Comparison of ENCODE assay signal across 4 cellular contexts in genomic region chr2:237783678-237784077, GRCh38. TPM values are rescaled to one million over a fixed set of nuclear protein-coding genes. Genes with fewer than 3 reads are reported as not detected.
DNase-seq lines count a peak whose midpoint lies in the region; ATAC-seq, FAIRE-seq and TF ChIP-seq lines count a peak whose summit lies in the region.
"Not testable (repeated sequence)": the region's sequence is repeated elsewhere in the genome, so short reads cannot be mapped to it uniquely, and the experiment has no call there.

No MANE protein-coding gene starts in this region.

- not testable (repeated sequence) for H3K4me3 Mint-ChIP-seq in stimulated activated effector memory CD8-positive, alpha-beta T cell treated with anti-CD3 and anti-CD28 coated beads, Interleukin-12 subunit alpha, Interleukin-12 subunit beta, amount 100 ng/mL, for 72 hours

- not testable (repeated sequence) for DNase-seq in K562 (ENCODE audit: extremely low read depth in 1 of 4, low spot score in 3 of 4); stimulated activated effector memory CD8-positive, alpha-beta T cell treated with anti-CD3 and anti-CD28 coated beads, Interleukin-12 subunit alpha, Interleukin-12 subunit beta, amount 100 ng/mL, for 72 hours (ENCODE audit: low spot score in 2 of 2)

- in situ Hi-C loops in K562 (cut with MboI): not testable (repeated sequence)

- not testable (repeated sequence) for H3K27me3 ChIP-seq in K562 (ENCODE audit: control insufficient read depth in 2 of 2, insufficient read depth in 2 of 2, low read length in 2 of 2)

- intact Hi-C loops in K562 (cut with micrococcal nuclease): not testable (repeated sequence)

- H3K9ac ChIP-seq in K562 (ENCODE audit: insufficient read depth in 1 of 2, low read depth in 2 of 2, low read length in 2 of 2): not testable (repeated sequence)

- not testable (repeated sequence) for H3K4me3 ChIP-seq in HEK293 (ENCODE audit: low read depth, low read length); K562

- CTCF ChIA-PET in HEK293 (lab: Yijun Ruan, JAX); K562 (lab: Yijun Ruan, JAX; ENCODE audit: low intra/inter-chr PET ratio): not testable (repeated sequence)

- not testable (repeated sequence) for H4K20me1 ChIP-seq in K562 (replicated peaks; ENCODE audit: control insufficient read depth, insufficient read depth, low read length)

- not testable (repeated sequence) for TF ChIP-seq RAD21 in K562 (CRISPR knock-in tag; conservative IDR thresholded peaks at IDR 0.05 in 1 of 2, IDR thresholded peaks at IDR 0.05 in 1 of 2)

- BruUV-seq in K562 (replicated peaks; lab: Mats Ljungman, UMichigan): not testable (repeated sequence)

- WGBS in K562 (ENCODE audit: insufficient coverage, low coverage, missing lambda C conversion rate): 100% methylated on average over 1 of the region's 5 CpGs

- H3K9me3 Mint-ChIP-seq in stimulated activated effector memory CD8-positive, alpha-beta T cell treated with anti-CD3 and anti-CD28 coated beads, Interleukin-12 subunit alpha, Interleukin-12 subunit beta, amount 100 ng/mL, for 72 hours: not testable (repeated sequence)

- H3K36me3 Mint-ChIP-seq in stimulated activated effector memory CD8-positive, alpha-beta T cell treated with anti-CD3 and anti-CD28 coated beads, Interleukin-12 subunit alpha, Interleukin-12 subunit beta, amount 100 ng/mL, for 72 hours: peaks cover 86% of the 10 kb centered on the region

- not testable (repeated sequence) for H3K9me3 ChIP-seq in HEK293 (ENCODE audit: control insufficient read depth, insufficient read depth, low read depth, low read length); K562 (replicated peaks; ENCODE audit: control insufficient read depth, insufficient read depth, low read depth, low read length)

- not testable (repeated sequence) for ATAC-seq in SK-N-SH treated with all-trans-retinoic acid at 6 μM for 48 hours; K562; stimulated activated effector memory CD8-positive, alpha-beta T cell treated with anti-CD3 and anti-CD28 coated beads, Interleukin-12 subunit alpha, Interleukin-12 subunit beta, amount 100 ng/mL, for 72 hours

- H3K9me1 ChIP-seq in K562 (ENCODE audit: control insufficient read depth, insufficient read depth, low read length): not testable (repeated sequence)

- peaks cover 0 to 31% of the 10 kb centered on the region in 2 experiments; a peak in 1 of 3 replicates for H3K36me3 ChIP-seq in HEK293 (ENCODE audit: control insufficient read depth in 2 of 2, insufficient read depth in 1 of 2, low read length in 2 of 2)
- H3K36me3 ChIP-seq in K562 (ENCODE audit: control insufficient read depth, insufficient read depth, low read length): not testable (repeated sequence)

- POLR2A ChIA-PET in HEK293 (lab: Yijun Ruan, JAX); K562 (lab: Yijun Ruan, JAX): not testable (repeated sequence)

- TF ChIP-seq EP300 in K562 (IDR thresholded peaks at IDR 0.05; ENCODE audit: low read length): not testable (repeated sequence)

- not testable (repeated sequence) for TF ChIP-seq CTCF in HEK293 (tag by site-specific recombination; IDR thresholded peaks at IDR 0.05); K562 (IDR thresholded peaks at IDR 0.05 in 2 of 3, conservative IDR thresholded peaks at IDR 0.05 in 1 of 3; ENCODE audit: insufficient read depth in 2 of 3, low read depth in 1 of 3, low read length in 3 of 3)

- not testable (repeated sequence) for TF ChIP-seq POLR2A in K562 (conservative IDR thresholded peaks at IDR 0.05)

- H3K4me1 ChIP-seq in HEK293 (ENCODE audit: control insufficient read depth, insufficient read depth, low read length); K562 (replicated peaks in 1 of 2; ENCODE audit: control insufficient read depth in 2 of 2, insufficient read depth in 2 of 2, low read length in 2 of 2): not testable (repeated sequence)

- H2AFZ ChIP-seq in K562 (ENCODE audit: low read depth, low read length): not testable (repeated sequence)

- not testable (repeated sequence) for H3K4me1 Mint-ChIP-seq in stimulated activated effector memory CD8-positive, alpha-beta T cell treated with anti-CD3 and anti-CD28 coated beads, Interleukin-12 subunit alpha, Interleukin-12 subunit beta, amount 100 ng/mL, for 72 hours

- H3K27ac ChIP-seq in HEK293 (ENCODE audit: extremely low read depth, low read depth, low read length); K562 (ENCODE audit: extremely low read depth, low read depth, low read length): not testable (repeated sequence)

- FAIRE-seq in K562 (lab: Jason Lieb, UNC): not testable (repeated sequence)

- H3K27ac Mint-ChIP-seq in stimulated activated effector memory CD8-positive, alpha-beta T cell treated with anti-CD3 and anti-CD28 coated beads, Interleukin-12 subunit alpha, Interleukin-12 subunit beta, amount 100 ng/mL, for 72 hours: peak overlapping the region; percentile 68

- H3K4me2 ChIP-seq in K562 (ENCODE audit: insufficient read depth, low read length): not testable (repeated sequence)

- H3K79me2 ChIP-seq in K562 (ENCODE audit: control insufficient read depth, insufficient read depth, low read length): not testable (repeated sequence)

TF ChIP-seq in HEK293, 187 proteins besides CTCF, POLR2A, EP300 and RAD21:
- TF ChIP-seq ZNF146 (tag by site-specific recombination; IDR thresholded peaks at IDR 0.05): peak; percentile 55

TF ChIP-seq in SK-N-SH treated with all-trans-retinoic acid at 6 μM for 48 hours, 23 proteins besides CTCF, POLR2A, EP300 and RAD21:
- 0 out of 2 replicates have a peak, but pooled peaks have one; percentile 40 for TF ChIP-seq ZNF8 (CRISPR knock-in tag; IDR thresholded peaks at IDR 0.05)

TF ChIP-seq in K562, 482 proteins besides CTCF, POLR2A, EP300 and RAD21:
- TF ChIP-seq NFIX (CRISPR knock-in tag; IDR thresholded peaks at IDR 0.05; ENCODE audit: low read depth) (0 out of 2 replicates have a peak, but pooled peaks have one; percentile 7), NFIC (IDR thresholded peaks at IDR 0.05) (peak; percentile 62)
TF ChIP-seq in K562: peak in this region for 2; not testable (repeated sequence) for 480.

RNA-seq across cellular contexts. Expression of gene RBM44, which starts 14.9 kb away (rescaled TPM):
- total RNA-seq in K562 (2011; cell fraction: chromatin; rRNA removed; ENCODE audit: low replicate concordance): 0.16 and 0.39 TPM in 2 replicates
- total RNA-seq in K562 (2011; cell fraction: nucleolus; rRNA removed): 0.26 TPM in 1 of 2 replicates, not detected in the other
- 0.15 and 0.46 TPM in 2 replicates for total RNA-seq in K562 (2011; cell fraction: nucleoplasm; rRNA removed)
- 0.09 and 0.12 TPM in 2 replicates for total RNA-seq in K562 (2014; rRNA removed)
- 0.13 and 0.15 TPM in 2 replicates for total RNA-seq in K562 (2014; rRNA removed; fragmentation: Illumina TruSeq; extraction: Trizol)
- total RNA-seq in K562 (2015; rRNA removed; fragmentation: Illumina TruSeq; extraction: Trizol): 0.18 and 0.19 TPM in 2 replicates
- total RNA-seq in K562 (2021): 0.04 and 0.07 TPM in 2 replicates
- 0.13 and 0.31 TPM in 2 replicates for polyA plus RNA-seq in K562 (2011; rRNA removed)
- 0.01 and 0.03 TPM in 2 replicates for polyA plus RNA-seq in K562 (2011; cell fraction: cytosol; rRNA removed)
- 0.23 and 0.37 TPM in 2 replicates for polyA plus RNA-seq in K562 (2011; cell fraction: nucleus; rRNA removed)
- polyA plus RNA-seq in K562 (2012): 0.08 and 0.09 TPM in 2 replicates
- 0.11 and 0.18 TPM in 2 replicates for polyA plus RNA-seq in K562 (2014; fragmentation: Illumina TruSeq; extraction: Trizol)
- polyA plus RNA-seq in K562 (2014; fragmentation: Nextera tagmentation; extraction: Ambion mirVana): under 1 TPM; 0.04 to 0.07 TPM
- polyA plus RNA-seq in K562 (2014; rRNA removed): 0.20 and 0.25 TPM in 2 replicates
- polyA minus RNA-seq in K562 (2011; rRNA and poly(A)+ RNA removed): 0.14 and 0.30 TPM in 2 replicates
- not detected in 2 replicates for polyA minus RNA-seq in K562 (2011; cell fraction: cytosol; rRNA and poly(A)+ RNA removed)
- 0.13 and 0.44 TPM in 2 replicates for polyA minus RNA-seq in K562 (2011; cell fraction: nucleus; rRNA and poly(A)+ RNA removed)
